ENCODE assay signal across 27 cellular contexts in genomic region chr4:78363031-78363430, GRCh38.
"Had no signal": no experiment of that assay in that cellular context is flagged by ENCODE, and none has a peak within 500 bp of the region (broad histone marks: within the 10 kb centered on the region; RNA-seq: fewer than 3 reads in every experiment).

No MANE protein-coding gene starts in this region.

- H3K4me3 Mint-ChIP-seq: naive thymus-derived CD8-positive, alpha-beta T cell had no signal

- FAIRE-seq: endometrium, islet of Langerhans had no signal

- H3K27me3 ChIP-seq: esophagus squamous epithelium, heart right ventricle, left lung, ovary, sigmoid colon, suprapubic skin, transverse colon, vagina had no signal

- H3K4me3 ChIP-seq: coronary artery, esophagus squamous epithelium, heart right ventricle, left lung, ovary, psoas muscle, sigmoid colon, spleen, suprapubic skin, transverse colon, vagina had no signal

- H3K36me3 Mint-ChIP-seq: naive thymus-derived CD8-positive, alpha-beta T cell had no signal

- ATAC-seq: heart right ventricle; left cardiac atrium; left lung; naive thymus-derived CD8-positive, alpha-beta T cell; psoas muscle; right cardiac atrium had no signal

- DNase-seq: dermis blood vessel endothelial cell; effector memory CD4-positive, alpha-beta T cell; erythroblast; esophagus squamous epithelium; foreskin melanocyte; glutamatergic neuron; heart right ventricle; hippocampal formation; left cardiac atrium; left lung; mesenchymal stem cell; midbrain; naive thymus-derived CD8-positive, alpha-beta T cell; occipital lobe; ovary; posterior cingulate gyrus; psoas muscle; right cardiac atrium; sigmoid colon; spleen; stimulated activated naive CD4-positive, alpha-beta T cell; transverse colon had no signal

- H3K36me3 ChIP-seq: esophagus squamous epithelium, heart right ventricle, left lung, ovary, spleen, suprapubic skin, transverse colon, vagina had no signal

- H3K9me3 ChIP-seq: esophagus squamous epithelium, heart right ventricle, left lung, ovary, psoas muscle, sigmoid colon, spleen, suprapubic skin, transverse colon, vagina had no signal

- H3K9me3 Mint-ChIP-seq: naive thymus-derived CD8-positive, alpha-beta T cell had no signal

- H3K27ac Mint-ChIP-seq: naive thymus-derived CD8-positive, alpha-beta T cell had no signal

- H3K4me1 ChIP-seq: esophagus squamous epithelium, heart right ventricle, left lung, psoas muscle, sigmoid colon, spleen, suprapubic skin, transverse colon, vagina had no signal

- H3K27ac ChIP-seq: coronary artery, esophagus squamous epithelium, heart right ventricle, left lung, ovary, psoas muscle, sigmoid colon, spleen, suprapubic skin, transverse colon, vagina had no signal
